Comparison of ENCODE assay signal across 9 cellular contexts in the genomic region with DNA sequence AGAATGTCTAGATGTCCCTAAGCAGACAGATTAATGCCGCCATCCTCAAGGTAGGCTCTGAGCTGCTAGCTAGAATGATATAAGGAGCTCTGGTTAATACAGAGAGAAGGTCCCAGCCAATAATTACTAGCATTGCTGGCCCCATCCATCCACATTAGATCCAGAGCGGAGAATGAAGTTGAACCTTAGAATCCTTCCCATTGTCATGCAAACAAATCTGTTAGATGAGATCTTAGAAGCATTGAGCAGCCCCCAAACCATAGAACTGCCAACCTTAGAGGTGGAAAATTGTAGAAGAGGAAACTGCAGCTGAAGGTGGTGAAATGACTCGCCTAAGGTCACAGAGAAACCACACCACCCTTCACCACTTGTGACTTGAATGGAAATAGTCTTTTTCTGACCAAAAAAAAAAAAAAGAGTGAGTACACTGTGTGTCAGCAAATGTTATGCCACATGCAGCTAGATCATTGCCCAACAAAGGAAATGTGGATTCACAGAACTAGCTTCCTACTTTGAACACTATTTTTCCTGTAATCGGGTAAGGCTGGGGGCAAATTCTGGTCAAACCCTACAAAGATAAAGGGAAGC.
DNase-seq lines count a peak whose midpoint lies in the region; ATAC-seq, FAIRE-seq and TF ChIP-seq lines count a peak whose summit lies in the region.
"Had no signal": no experiment of that assay in that cellular context is flagged by ENCODE, and none has a peak within 500 bp of the region (broad histone marks: within the 10 kb centered on the region; RNA-seq: fewer than 3 reads in every experiment).

No MANE protein-coding gene starts in this region.

- H3K4me3 ChIP-seq in breast epithelium (no peak overlapping the region), kidney (ENCODE audit: low read length in 2 of 2) (no peak overlapping the region), GM23338 (no peak overlapping the region)

- H3K4me1 Mint-ChIP-seq in MCF 10A (ENCODE audit: insufficient read depth, unreplicated experiment) = peaks cover 15% of the 10 kb centered on the region
- H3K4me1 Mint-ChIP-seq in activated CD4-positive, alpha-beta T cell treated with anti-CD3 and anti-CD28 coated beads, Interleukin-2, amount 10 ng/mL, durations not matched to agents 7 days and 5 days = peaks cover 52% of the 10 kb centered on the region
- H3K4me1 Mint-ChIP-seq in GM23338 = peaks cover 4% of the 10 kb centered on the region; the same call in 1 of the 3 replicates

- H3K27ac ChIP-seq in breast epithelium = peak overlapping the region in 1 of 2 donors; percentile 56
- no peak overlapping the region for H3K27ac ChIP-seq in kidney (ENCODE audit: low read depth in 2 of 2, low read length in 2 of 2)
- H3K27ac ChIP-seq in GM23338 (ENCODE audit: low read depth) = no peak overlapping the region
- H3K27ac ChIP-seq: C4-2B had no signal

- CTCF ChIA-PET in MCF 10A (lab: Yijun Ruan, JAX) = interaction anchor here (0.6 to 1.5 kb wide), 5 partner anchors 88 to 264 kb away, joined by 3 to 7 read pairs (median 4); no protein-coding TSS in a partner anchor
- CTCF ChIA-PET in activated CD4-positive, alpha-beta T cell treated with anti-CD3 and anti-CD28 coated beads, Interleukin-2, amount 10 ng/mL, durations not matched to agents 7 days and 5 days (lab: Charles Lee) = interaction anchor here (0.6 to 2.3 kb wide), 19 partner anchors 8 to 782 kb away, joined by 3 to 11 read pairs (median 3); no protein-coding TSS in a partner anchor

- H2AFZ ChIP-seq in GM23338 = no peak overlapping the region

- H3K27me3 ChIP-seq in breast epithelium (no peaks in the 10 kb centered on the region), GM23338 (ENCODE audit: insufficient read depth) (no peaks in the 10 kb centered on the region)

- H3K9me3 Mint-ChIP-seq in MCF 10A (ENCODE audit: unreplicated experiment) = peaks cover 9% of the 10 kb centered on the region
- peaks cover 22% of the 10 kb centered on the region for H3K9me3 Mint-ChIP-seq in activated CD4-positive, alpha-beta T cell treated with anti-CD3 and anti-CD28 coated beads, Interleukin-2, amount 10 ng/mL, durations not matched to agents 7 days and 5 days
- peaks cover 9% of the 10 kb centered on the region; the same call in 1 of the 3 replicates for H3K9me3 Mint-ChIP-seq in GM23338

- H3K9me2 ChIP-seq in GM23338 (ENCODE audit: insufficient read depth) = 0 out of 2 replicates have a peak, but pooled peaks cover 6% of the 10 kb centered on the region

- no peak for TF ChIP-seq POLR2A in breast epithelium (IDR thresholded peaks at IDR 0.05)

- no TSS peak for BruUV-seq in MCF 10A (replicated peaks; lab: Mats Ljungman, UMichigan)

- no peaks in the 10 kb centered on the region for H3K79me2 ChIP-seq in GM23338 (replicated peaks; ENCODE audit: insufficient read depth)

- no peaks in the 10 kb centered on the region for H3K36me3 ChIP-seq in breast epithelium
- H3K36me3 ChIP-seq in kidney (ENCODE audit: control insufficient read depth in 1 of 2, insufficient read depth in 2 of 2, low read length in 2 of 2) = no peaks in the 10 kb centered on the region
- H3K36me3 ChIP-seq in GM23338 (ENCODE audit: insufficient read depth) = no peaks in the 10 kb centered on the region

- no peaks in the 10 kb centered on the region for H3K27me3 Mint-ChIP-seq in MCF 10A (ENCODE audit: insufficient read depth, unreplicated experiment)
- no peaks in the 10 kb centered on the region for H3K27me3 Mint-ChIP-seq in activated CD4-positive, alpha-beta T cell treated with anti-CD3 and anti-CD28 coated beads, Interleukin-2, amount 10 ng/mL, durations not matched to agents 7 days and 5 days
- H3K27me3 Mint-ChIP-seq in GM23338 (ENCODE audit: insufficient read depth, low read depth, poor library complexity) = no peaks in the 10 kb centered on the region

- no peak overlapping the region for H3K27ac Mint-ChIP-seq in MCF 10A (ENCODE audit: low read depth, unreplicated experiment)
- peak overlapping the region; percentile 71 for H3K27ac Mint-ChIP-seq in activated CD4-positive, alpha-beta T cell treated with anti-CD3 and anti-CD28 coated beads, Interleukin-2, amount 10 ng/mL, durations not matched to agents 7 days and 5 days
- no peak overlapping the region for H3K27ac Mint-ChIP-seq in GM23338

- no peak overlapping the region for H3K4me2 ChIP-seq in GM23338

- H3K36me3 Mint-ChIP-seq in MCF 10A (ENCODE audit: insufficient read depth, unreplicated experiment) = no peaks in the 10 kb centered on the region
- H3K36me3 Mint-ChIP-seq in activated CD4-positive, alpha-beta T cell treated with anti-CD3 and anti-CD28 coated beads, Interleukin-2, amount 10 ng/mL, durations not matched to agents 7 days and 5 days (ENCODE audit: low read depth) = peaks cover 20% of the 10 kb centered on the region
- no peaks in the 10 kb centered on the region; the same call in 2 of the 3 replicates for H3K36me3 Mint-ChIP-seq in GM23338 (ENCODE audit: low read depth)

- H4K20me1 ChIP-seq in GM23338 (replicated peaks; ENCODE audit: insufficient read depth) = no peaks in the 10 kb centered on the region

- H3F3A ChIP-seq in GM23338 (replicated peaks; ENCODE audit: low read depth) = no peaks in the 10 kb centered on the region

- no peak overlapping the region for H3K9ac ChIP-seq in kidney (ENCODE audit: low read length in 2 of 2)

- intact Hi-C loops in MCF 10A (cut with micrococcal nuclease) = no loop called here
- intact Hi-C loops in breast epithelium (cut with DNase I; ENCODE audit: low total_unique reads) = loop anchor here (2.0 kb wide), 1 partner anchor 51 kb away; no protein-coding TSS in a partner anchor
- intact Hi-C loops in kidney (cut with DNase I) = no loop called here

- no peaks in the 10 kb centered on the region for H3K4me1 ChIP-seq in breast epithelium
- H3K4me1 ChIP-seq in kidney (ENCODE audit: control insufficient read depth in 1 of 2, insufficient read depth in 1 of 2, low read depth in 1 of 2, low read length in 2 of 2) = no peaks in the 10 kb centered on the region
- H3K4me1 ChIP-seq in GM23338 (ENCODE audit: insufficient read depth) = no peaks in the 10 kb centered on the region

- DNase-seq in MCF 10A (ENCODE audit: unreplicated experiment) (peak; percentile 25), breast epithelium (ENCODE audit: low spot score in 2 of 2) (no peak), kidney tubule cell (ENCODE audit: low spot score) (peak; percentile 88), kidney (no peak), NCI-H187 treated with DMSO at 0.1 percent for 48 hours (lab: John Stamatoyannopoulos, UW) (no peak), GM23338 (ENCODE audit: low spot score) (no peak)
- peak; percentile 54 for DNase-seq in activated CD4-positive, alpha-beta T cell treated with anti-CD3 and anti-CD28 coated beads, Interleukin-2, amount 10 ng/mL, durations not matched to agents 7 days and 5 days

- ATAC-seq in HG03103 (IDR thresholded peaks at IDR 0.05; ENCODE audit: low read depth, unreplicated experiment) = peak; percentile 75
- no peak for ATAC-seq in GM23338

- TF ChIP-seq CTCF in MCF 10A (IDR thresholded peaks at IDR 0.05; ENCODE audit: unreplicated experiment) (no peak), breast epithelium (IDR thresholded peaks at IDR 0.05) (no peak), kidney (IDR thresholded peaks at IDR 0.05; ENCODE audit: borderline replicate concordance, extremely low read depth, insufficient read depth) (no peak), GM23338 (conservative IDR thresholded peaks at IDR 0.05; ENCODE audit: low read depth in 2 of 2) (no peak)

- no peak for FAIRE-seq in kidney (lab: Jason Lieb, UNC)

- H3K9me3 ChIP-seq in breast epithelium (no peaks in the 10 kb centered on the region), kidney (ENCODE audit: control insufficient read depth in 1 of 2, low read length in 2 of 2) (no peaks in the 10 kb centered on the region)

- POLR2A ChIA-PET in MCF 10A (lab: Yijun Ruan, JAX) = interaction anchor here (0.7 to 1.7 kb wide), 3 partner anchors 12 to 781 kb away, joined by 3 to 5 read pairs (median 4); no protein-coding TSS in a partner anchor
- POLR2A ChIA-PET in activated CD4-positive, alpha-beta T cell treated with anti-CD3 and anti-CD28 coated beads, Interleukin-2, amount 10 ng/mL, durations not matched to agents 7 days and 5 days (lab: Charles Lee) = interaction anchor here (0.7 to 0.8 kb wide), 3 partner anchors 8 to 250 kb away, joined by 3 to 5 read pairs (median 3); no protein-coding TSS in a partner anchor

- H3K4me3 Mint-ChIP-seq in MCF 10A (ENCODE audit: unreplicated experiment) (no peak overlapping the region), GM23338 (no peak overlapping the region)
- no peak overlapping the region for H3K4me3 Mint-ChIP-seq in activated CD4-positive, alpha-beta T cell treated with anti-CD3 and anti-CD28 coated beads, Interleukin-2, amount 10 ng/mL, durations not matched to agents 7 days and 5 days

TF ChIP-seq in GM23338, 12 proteins besides CTCF, POLR2A, EP300 and RAD21:
- TF ChIP-seq EZH2phosphoT487 (IDR thresholded peaks at IDR 0.05; ENCODE audit: unreplicated experiment) = no peak
- TF ChIP-seq POLR2AphosphoS5 (IDR thresholded peaks at IDR 0.05; ENCODE audit: low read depth) = no peak
- TF ChIP-seq, protein P1, sequence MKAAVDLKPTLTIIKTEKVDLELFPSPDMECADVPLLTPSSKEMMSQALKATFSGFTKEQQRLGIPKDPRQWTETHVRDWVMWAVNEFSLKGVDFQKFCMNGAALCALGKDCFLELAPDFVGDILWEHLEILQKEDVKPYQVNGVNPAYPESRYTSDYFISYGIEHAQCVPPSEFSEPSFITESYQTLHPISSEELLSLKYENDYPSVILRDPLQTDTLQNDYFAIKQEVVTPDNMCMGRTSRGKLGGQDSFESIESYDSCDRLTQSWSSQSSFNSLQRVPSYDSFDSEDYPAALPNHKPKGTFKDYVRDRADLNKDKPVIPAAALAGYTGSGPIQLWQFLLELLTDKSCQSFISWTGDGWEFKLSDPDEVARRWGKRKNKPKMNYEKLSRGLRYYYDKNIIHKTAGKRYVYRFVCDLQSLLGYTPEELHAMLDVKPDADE (IDR thresholded peaks at IDR 0.05) = no peak
- TF ChIP-seq ZNF114 (CRISPR knock-in tag; IDR thresholded peaks at IDR 0.05) = no peak

Comparison
In these comparisons a context has a peak if more than half of its experiments do, and no peak if none do; other contexts are left out.
1. DNase-seq: peak in MCF 10A (single experiment), activated CD4-positive, alpha-beta T cell treated with anti-CD3 and anti-CD28 coated beads, Interleukin-2, amount 10 ng/mL, durations not matched to agents 7 days and 5 days (single experiment) and kidney tubule cell (single experiment); none in breast epithelium (0 of 2), kidney (single experiment), NCI-H187 treated with DMSO at 0.1 percent for 48 hours (single experiment) and GM23338 (single experiment).